ENCODE assay signal across 1 cellular context in the genomic region with DNA sequence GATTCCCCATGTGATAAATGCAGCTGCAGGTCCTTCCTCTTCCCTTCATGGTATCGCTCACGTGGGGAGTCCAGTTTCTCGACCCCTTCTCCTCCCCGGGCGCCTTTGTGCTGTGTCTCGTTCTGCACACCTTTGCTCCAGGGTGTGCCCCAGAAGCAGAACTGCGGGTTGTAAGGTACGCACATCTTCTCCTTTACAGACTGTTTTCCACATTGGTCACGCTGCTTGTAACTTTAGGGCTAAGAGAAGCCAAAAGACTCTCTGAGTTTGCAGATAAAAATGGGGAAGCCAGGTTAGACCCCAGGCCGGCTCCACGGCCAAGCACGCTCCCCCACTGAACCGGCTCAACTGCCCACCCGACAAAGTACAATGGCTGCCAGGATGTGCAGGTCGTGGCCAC.
TF ChIP-seq lines count a peak whose summit lies in the region.

No MANE protein-coding gene starts in this region.

TF ChIP-seq in K562, 482 proteins besides CTCF, POLR2A, EP300 and RAD21:
- TF ChIP-seq CBX2 (IDR thresholded peaks at IDR 0.05; ENCODE audit: insufficient read depth, low read length, poor library complexity, severe bottlenecking) (peak; percentile 40), XRCC3 (IDR thresholded peaks at IDR 0.05) (no peak), PTTG1 (tag; IDR thresholded peaks at IDR 0.05; ENCODE audit: low read depth) (no peak)
TF ChIP-seq in K562: peak in this region for 1.
